In the genomic region with DNA sequence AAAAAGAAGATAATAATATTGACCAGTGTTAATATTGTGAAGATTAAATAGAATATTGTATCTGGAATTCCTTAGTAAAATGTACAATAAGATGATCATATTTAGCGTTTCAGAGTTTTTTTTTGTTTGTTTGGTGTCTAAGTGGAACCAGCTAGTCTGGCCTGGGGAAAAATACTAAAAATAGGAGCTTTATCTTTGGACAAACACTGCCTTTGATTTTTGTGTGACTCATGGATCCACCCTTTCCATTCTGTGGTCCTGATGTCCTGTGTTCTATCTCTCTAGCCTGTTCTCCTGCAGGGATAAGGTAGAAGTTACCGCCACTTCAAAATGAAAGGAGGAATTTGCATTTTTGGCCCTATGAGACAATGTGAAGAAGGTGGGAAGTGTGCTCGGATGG, we compare ENCODE assay signal across 33 cellular contexts.
"Had no signal": no experiment of that assay in that cellular context is flagged by ENCODE, and none has a peak within 500 bp of the region (broad histone marks: within the 10 kb centered on the region; RNA-seq: fewer than 3 reads in every experiment).

No MANE protein-coding gene starts in this region.

- H3K4me3 ChIP-seq: ascending aorta had no signal

- H3K27me3 Mint-ChIP-seq: activated B cell treated with CpG ODN at 0.5 μM for 24 hours; activated CD4-positive, alpha-beta T cell treated with anti-CD3 and anti-CD28 coated beads, Interleukin-2, amount 10 ng/mL, durations not matched to agents 24 days and 14 days; activated CD8-positive, alpha-beta memory T cell treated with anti-CD3 and anti-CD28 coated beads, Interleukin-2, amount 10 ng/mL, durations not matched to agents 7 days and 5 days; activated naive CD4-positive, alpha-beta T cell treated with anti-CD3 and anti-CD28 coated beads, Interleukin-2, amount 10 ng/mL, durations not matched to agents 7 days and 5 days; activated naive CD4-positive, alpha-beta T cell treated with anti-CD3 and anti-CD28 coated beads, Interleukin-2, amount 50 U/mL, for 24 hours; activated naive CD8-positive, alpha-beta T cell; activated naive CD8-positive, alpha-beta T cell treated with anti-CD3 and anti-CD28 coated beads, Interleukin-2, amount 10 ng/mL, durations not matched to agents 7 days and 5 days; activated naive CD8-positive, alpha-beta T cell treated with anti-CD3 and anti-CD28 coated beads, Interleukin-2, amount 50 U/mL, for 24 hours; activated T-cell treated with anti-CD3 and anti-CD28 coated beads, Interleukin-2, amount 50 U/mL, for 24 hours; brain had no signal

- ATAC-seq: activated CD8-positive, alpha-beta memory T cell treated with anti-CD3 and anti-CD28 coated beads, Interleukin-2, amount 10 ng/mL, durations not matched to agents 7 days and 5 days; activated CD8-positive, alpha-beta T cell treated with anti-CD3 and anti-CD28 coated beads, Interleukin-2, amount 10 ng/mL, durations not matched to agents 7 days and 5 days; activated naive CD8-positive, alpha-beta T cell treated with anti-CD3 and anti-CD28 coated beads, Interleukin-2, amount 50 U/mL, for 24 hours had no signal

- H3K9me3 ChIP-seq: ascending aorta had no signal

- H3K36me3 Mint-ChIP-seq: activated CD4-positive, alpha-beta memory T cell treated with anti-CD3 and anti-CD28 coated beads for 36 hours; activated CD8-positive, alpha-beta memory T cell treated with anti-CD3 and anti-CD28 coated beads, Interleukin-2, amount 10 ng/mL, durations not matched to agents 7 days and 5 days; activated naive CD4-positive, alpha-beta T cell treated with anti-CD3 and anti-CD28 coated beads, Interleukin-2, amount 10 ng/mL, durations not matched to agents 7 days and 5 days; activated naive CD4-positive, alpha-beta T cell treated with anti-CD3 and anti-CD28 coated beads, Interleukin-2, amount 50 U/mL, for 24 hours; activated naive CD8-positive, alpha-beta T cell; activated naive CD8-positive, alpha-beta T cell treated with anti-CD3 and anti-CD28 coated beads, Interleukin-2, amount 10 ng/mL, durations not matched to agents 7 days and 5 days; brain had no signal

- H3K27me3 ChIP-seq: ascending aorta had no signal

- H3K27ac Mint-ChIP-seq: activated B cell treated with CpG ODN at 0.5 μM for 24 hours; activated CD4-positive, alpha-beta memory T cell treated with anti-CD3 and anti-CD28 coated beads for 36 hours; activated CD4-positive, alpha-beta T cell treated with anti-CD3 and anti-CD28 coated beads, Interleukin-2, amount 10 ng/mL, durations not matched to agents 24 days and 14 days; activated CD8-positive, alpha-beta memory T cell treated with anti-CD3 and anti-CD28 coated beads, Interleukin-2, amount 10 ng/mL, durations not matched to agents 7 days and 5 days; activated CD8-positive, alpha-beta T cell treated with anti-CD3 and anti-CD28 coated beads, Interleukin-2, amount 10 ng/mL, durations not matched to agents 7 days and 5 days; activated naive CD4-positive, alpha-beta T cell treated with anti-CD3 and anti-CD28 coated beads, Interleukin-2, amount 10 ng/mL, durations not matched to agents 7 days and 5 days; activated naive CD4-positive, alpha-beta T cell treated with anti-CD3 and anti-CD28 coated beads, Interleukin-2, amount 50 U/mL, for 24 hours; activated naive CD8-positive, alpha-beta T cell; activated naive CD8-positive, alpha-beta T cell treated with anti-CD3 and anti-CD28 coated beads, Interleukin-2, amount 10 ng/mL, durations not matched to agents 7 days and 5 days; activated naive CD8-positive, alpha-beta T cell treated with anti-CD3 and anti-CD28 coated beads, Interleukin-2, amount 50 U/mL, for 24 hours; activated T-cell treated with anti-CD3 and anti-CD28 coated beads, Interleukin-2, amount 50 U/mL, for 24 hours; activated T-helper 2 cell treated with anti-CD3 and anti-CD28 coated beads, Interferon-gamma antibody, Interleukin-2, Interleukin-4, amounts not matched to agents 10 μg/mL and 5 μg/mL and 100 μg/mL, durations not matched to agents 14 hours and 24 hours and 36 hours; brain; T-helper 1 cell treated with Interleukin-12 subunit alpha and Interleukin-12 subunit beta and Interleukin-4 antibody, amounts not matched to agents 30 μg/mL and 1 μg/mL, for 36 hours; T-helper 2 cell treated with Interferon-gamma antibody and Interleukin-4, amounts not matched to agents 5 μg/mL and 100 μg/mL, for 36 hours had no signal

- H3K4me3 Mint-ChIP-seq: activated B cell treated with CpG ODN at 0.5 μM for 24 hours; activated CD4-positive, alpha-beta memory T cell treated with anti-CD3 and anti-CD28 coated beads for 36 hours; activated CD4-positive, alpha-beta T cell treated with anti-CD3 and anti-CD28 coated beads, Interleukin-2, amount 10 ng/mL, durations not matched to agents 24 days and 14 days; activated CD8-positive, alpha-beta memory T cell treated with anti-CD3 and anti-CD28 coated beads, Interleukin-2, amount 10 ng/mL, durations not matched to agents 7 days and 5 days; activated CD8-positive, alpha-beta T cell treated with anti-CD3 and anti-CD28 coated beads, Interleukin-2, amount 10 ng/mL, durations not matched to agents 7 days and 5 days; activated naive CD4-positive, alpha-beta T cell treated with anti-CD3 and anti-CD28 coated beads, Interleukin-2, amount 10 ng/mL, durations not matched to agents 7 days and 5 days; activated naive CD4-positive, alpha-beta T cell treated with anti-CD3 and anti-CD28 coated beads, Interleukin-2, amount 50 U/mL, for 24 hours; activated naive CD8-positive, alpha-beta T cell; activated naive CD8-positive, alpha-beta T cell treated with anti-CD3 and anti-CD28 coated beads, Interleukin-2, amount 10 ng/mL, durations not matched to agents 7 days and 5 days; activated naive CD8-positive, alpha-beta T cell treated with anti-CD3 and anti-CD28 coated beads, Interleukin-2, amount 50 U/mL, for 24 hours; activated T-cell treated with anti-CD3 and anti-CD28 coated beads, Interleukin-2, amount 50 U/mL, for 24 hours; brain; T-helper 1 cell treated with Interleukin-12 subunit alpha and Interleukin-12 subunit beta and Interleukin-4 antibody, amounts not matched to agents 30 μg/mL and 1 μg/mL, for 36 hours; T-helper 2 cell treated with Interferon-gamma antibody and Interleukin-4, amounts not matched to agents 5 μg/mL and 100 μg/mL, for 36 hours had no signal

- DNase-seq: activated B cell treated with CpG ODN at 0.5 μM for 24 hours; activated CD4-positive, alpha-beta memory T cell treated with anti-CD3 and anti-CD28 coated beads for 36 hours; activated CD4-positive, alpha-beta T cell treated with anti-CD3 and anti-CD28 coated beads for 4 hours; activated CD4-positive, alpha-beta T cell treated with anti-CD3 and anti-CD28 coated beads, Interleukin-2, amount 10 ng/mL, durations not matched to agents 24 days and 14 days; activated CD4-positive, alpha-beta T cell treated with anti-CD3 and anti-CD28 coated beads, Interleukin-2, amount 50 U/mL, for 1 hour; activated CD4-positive, alpha-beta T cell treated with anti-CD3 and anti-CD28 coated beads, Interleukin-2, amount 50 U/mL, for 4 hours; activated CD4-positive, CD25-positive, alpha-beta regulatory T cell treated with anti-CD3 and anti-CD28 coated beads, Interleukin-2, amount 50 U/mL, for 72 hours; activated CD8-positive, alpha-beta memory T cell treated with anti-CD3 and anti-CD28 coated beads for 24 hours; activated CD8-positive, alpha-beta memory T cell treated with anti-CD3 and anti-CD28 coated beads, Interleukin-2, amount 10 ng/mL, durations not matched to agents 7 days and 5 days; activated CD8-positive, alpha-beta memory T cell treated with anti-CD3 and anti-CD28 coated beads, Interleukin-2, amount 50 U/mL, for 48 hours; activated CD8-positive, alpha-beta T cell treated with anti-CD3 and anti-CD28 coated beads, Interleukin-2, amount 10 ng/mL, durations not matched to agents 7 days and 5 days; activated effector memory CD4-positive, alpha-beta T cell treated with Interleukin-2 at 50 U/mL for 16 hours; activated gamma-delta T cell; activated naive CD4-positive, alpha-beta T cell treated with anti-CD3 and anti-CD28 coated beads, Interleukin-2, amount 10 ng/mL, durations not matched to agents 7 days and 5 days; activated naive CD4-positive, alpha-beta T cell treated with Interleukin-2 at 50 U/mL for 16 hours; activated naive CD8-positive, alpha-beta T cell treated with anti-CD3 and anti-CD28 coated beads, Interleukin-2, amount 10 ng/mL, durations not matched to agents 7 days and 5 days; activated naive CD8-positive, alpha-beta T cell treated with anti-CD3 and anti-CD28 coated beads, Interleukin-2, amount 50 U/mL, for 24 hours; activated T-cell treated with anti-CD3 and anti-CD28 coated beads, Interleukin-2, amount 50 U/mL, for 24 hours; activated T-cell treated with anti-CD3 and anti-CD28 coated beads, Interleukin-2, amount 50 U/mL, for 48 hours; amygdala; anterior cingulate cortex; central memory CD4-positive, alpha-beta T cell; T-helper 1 cell; T-helper 2 cell; T-helper 9 cell had no signal

- H3K9me3 Mint-ChIP-seq: activated B cell treated with CpG ODN at 0.5 μM for 24 hours; activated CD4-positive, alpha-beta memory T cell treated with anti-CD3 and anti-CD28 coated beads for 36 hours; activated CD4-positive, alpha-beta T cell treated with anti-CD3 and anti-CD28 coated beads, Interleukin-2, amount 10 ng/mL, durations not matched to agents 24 days and 14 days; activated naive CD4-positive, alpha-beta T cell treated with anti-CD3 and anti-CD28 coated beads, Interleukin-2, amount 10 ng/mL, durations not matched to agents 7 days and 5 days; activated naive CD4-positive, alpha-beta T cell treated with anti-CD3 and anti-CD28 coated beads, Interleukin-2, amount 50 U/mL, for 24 hours; activated naive CD8-positive, alpha-beta T cell treated with anti-CD3 and anti-CD28 coated beads, Interleukin-2, amount 10 ng/mL, durations not matched to agents 7 days and 5 days; activated naive CD8-positive, alpha-beta T cell treated with anti-CD3 and anti-CD28 coated beads, Interleukin-2, amount 50 U/mL, for 24 hours; activated T-cell treated with anti-CD3 and anti-CD28 coated beads, Interleukin-2, amount 50 U/mL, for 24 hours; activated T-helper 2 cell treated with anti-CD3 and anti-CD28 coated beads, Interferon-gamma antibody, Interleukin-2, Interleukin-4, amounts not matched to agents 10 μg/mL and 5 μg/mL and 100 μg/mL, durations not matched to agents 14 hours and 24 hours and 36 hours; T-helper 1 cell treated with Interleukin-12 subunit alpha and Interleukin-12 subunit beta and Interleukin-4 antibody, amounts not matched to agents 30 μg/mL and 1 μg/mL, for 36 hours; T-helper 2 cell treated with Interferon-gamma antibody and Interleukin-4, amounts not matched to agents 5 μg/mL and 100 μg/mL, for 36 hours had no signal

- H3K4me1 Mint-ChIP-seq: activated B cell treated with CpG ODN at 0.5 μM for 24 hours; activated CD4-positive, alpha-beta T cell treated with anti-CD3 and anti-CD28 coated beads, Interleukin-2, amount 10 ng/mL, durations not matched to agents 24 days and 14 days; activated CD8-positive, alpha-beta memory T cell treated with anti-CD3 and anti-CD28 coated beads, Interleukin-2, amount 10 ng/mL, durations not matched to agents 7 days and 5 days; activated naive CD4-positive, alpha-beta T cell treated with anti-CD3 and anti-CD28 coated beads, Interleukin-2, amount 10 ng/mL, durations not matched to agents 7 days and 5 days; activated naive CD4-positive, alpha-beta T cell treated with anti-CD3 and anti-CD28 coated beads, Interleukin-2, amount 50 U/mL, for 24 hours; activated naive CD8-positive, alpha-beta T cell treated with anti-CD3 and anti-CD28 coated beads, Interleukin-2, amount 10 ng/mL, durations not matched to agents 7 days and 5 days had no signal

- H3K36me3 ChIP-seq: ascending aorta had no signal

- H3K4me1 ChIP-seq: ascending aorta had no signal

- H3K27ac ChIP-seq: ascending aorta, VCaP had no signal
